7 cellular contexts compared by ENCODE assay signal in the genomic region with DNA sequence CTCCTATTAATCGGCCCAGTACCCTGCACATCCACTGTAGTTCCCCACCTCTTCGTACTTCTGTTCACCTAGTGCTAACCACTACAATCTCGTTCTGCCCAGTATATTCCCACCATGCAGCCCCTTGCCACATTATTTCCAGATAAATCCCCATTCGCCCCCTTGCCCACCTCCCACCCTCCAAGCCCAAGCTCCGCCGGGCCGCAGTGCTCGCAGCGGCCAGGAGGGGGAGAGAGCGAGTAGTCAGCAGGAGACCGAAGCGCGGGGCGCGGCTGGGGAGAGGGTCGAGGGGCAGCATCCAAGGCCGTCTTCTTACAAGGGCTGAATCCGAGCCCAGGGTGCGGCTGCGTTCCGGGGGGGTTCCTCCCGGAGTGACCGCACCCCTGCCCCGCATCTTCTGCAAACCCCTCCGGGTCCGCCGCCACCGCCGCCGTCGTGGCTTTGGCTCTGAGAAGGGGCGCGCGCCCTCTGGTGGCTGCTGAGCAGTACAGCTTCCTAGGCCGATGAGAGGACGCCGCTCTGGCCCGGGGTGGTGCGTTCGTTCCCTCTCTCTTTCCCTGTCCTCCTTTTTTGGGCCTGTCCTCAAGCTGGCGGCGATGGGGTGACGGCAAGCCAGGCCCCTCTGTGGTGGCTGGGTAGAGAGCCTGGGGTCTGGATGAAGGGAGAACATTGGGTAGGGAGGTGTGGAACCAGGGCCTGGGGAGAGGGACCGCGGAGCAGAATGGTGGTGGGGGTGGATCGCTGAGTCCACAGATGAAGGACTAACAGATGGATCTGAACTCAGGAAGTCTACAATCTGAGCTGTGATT. TPM values are rescaled to one million over a fixed set of nuclear protein-coding genes. Genes with fewer than 3 reads are reported as not detected.
DNase-seq lines count a peak whose midpoint lies in the region; ATAC-seq and TF ChIP-seq lines count a peak whose summit lies in the region.

No MANE protein-coding gene starts in this region.

- peak; percentile 90 for DNase-seq in GM13977 (ENCODE audit: low spot score)
- peak; percentile 14 for DNase-seq in NCI-H146 treated with DMSO at 0.1 percent for 48 hours (lab: John Stamatoyannopoulos, UW; ENCODE audit: unreplicated experiment)
- peak; percentile 84 for DNase-seq in WTC11 (ENCODE audit: low spot score)
- DNase-seq in caudate nucleus (lab: John Stamatoyannopoulos, UW): peak in 55 of 61 donors; percentile 39 to 95 (median 79)
- DNase-seq in islet precursor cell: peak; percentile 85
- peak; percentile 85 for DNase-seq in stimulated activated CD4-positive, alpha-beta T cell treated with anti-CD3 and anti-CD28 coated beads, Interleukin-12 subunit alpha, Interleukin-12 subunit beta, amount 100 ng/mL, for 4 hours

- no peaks in the 10 kb centered on the region for H3K36me3 Mint-ChIP-seq in WTC11

- peak overlapping the region; percentile 61 for H3K4me3 Mint-ChIP-seq in WTC11

- peaks cover 42% of the 10 kb centered on the region for H3K4me1 Mint-ChIP-seq in WTC11

- CTCF ChIA-PET in WTC11 (lab: Charles Lee): interaction anchor here (0.6 to 4.9 kb wide), 87 partner anchors 8 to 455 kb away, joined by 3 to 247 read pairs (median 5); partner anchors contain the start of genes CXXC5, DNAJC18, PSD2 and SPATA24

- ATAC-seq in HG02678 (IDR thresholded peaks at IDR 0.05; ENCODE audit: unreplicated experiment): peak; percentile 87
- peak; percentile 84 for ATAC-seq in WTC11

- H3K27ac ChIP-seq in caudate nucleus (ENCODE audit: low read depth, low read length): peak overlapping the region; percentile 67

- POLR2A ChIA-PET in WTC11 (lab: Charles Lee): interaction anchor here (1.1 to 2.9 kb wide), 4 partner anchors 18 to 132 kb away, joined by 4 to 13 read pairs (median 6); no protein-coding TSS in a partner anchor

- H3K9me3 Mint-ChIP-seq in WTC11: no peaks in the 10 kb centered on the region

- peak; percentile 93 for TF ChIP-seq CTCF in GM13977 (IDR thresholded peaks at IDR 0.05; ENCODE audit: extremely low read depth, insufficient read depth, missing control alignments)
- peak; percentile 97 for TF ChIP-seq CTCF in WTC11 (IDR thresholded peaks at IDR 0.05)

- peaks cover 52% of the 10 kb centered on the region for H3K27me3 Mint-ChIP-seq in WTC11 (ENCODE audit: low read depth)

- no peak overlapping the region for H3K27ac Mint-ChIP-seq in WTC11

- in situ Hi-C loops in GM13977 (cut with MboI; ENCODE audit: low pct_unique_long_range_greater_than_20kb, low sequenced_read_pairs, unreplicated experiment): loop anchor here (10.0 kb wide), 1 partner anchor 131 kb away; no protein-coding TSS in a partner anchor

TF ChIP-seq in WTC11, 78 proteins besides CTCF, POLR2A, EP300 and RAD21:
- TF ChIP-seq HMGA2 (CRISPR knock-in tag; IDR thresholded peaks at IDR 0.05) (peak; percentile 9; the same call in 1 of the 2 replicates), MAX (CRISPR knock-in tag; IDR thresholded peaks at IDR 0.05) (peak; percentile 69; the same call in 1 of the 2 replicates), GABPB1 (CRISPR knock-in tag; IDR thresholded peaks at IDR 0.05) (0 out of 2 replicates have a peak, but pooled peaks have one; percentile 28), ETV6 (CRISPR knock-in tag; IDR thresholded peaks at IDR 0.05) (peak; percentile 65; the same call in 1 of the 2 replicates), FOXP1 (CRISPR knock-in tag; IDR thresholded peaks at IDR 0.05; ENCODE audit: borderline replicate concordance) (0 out of 2 replicates have a peak, but pooled peaks have one; percentile 9), IRF1 (CRISPR knock-in tag; IDR thresholded peaks at IDR 0.05) (no peak), E2F4 (CRISPR knock-in tag; IDR thresholded peaks at IDR 0.05; ENCODE audit: borderline replicate concordance, low read depth) (no peak), GTF2I (CRISPR knock-in tag; conservative IDR thresholded peaks at IDR 0.05) (no peak), HMGXB4 (CRISPR knock-in tag; IDR thresholded peaks at IDR 0.05) (peak; percentile 99)
- TF ChIP-seq, protein P1, sequence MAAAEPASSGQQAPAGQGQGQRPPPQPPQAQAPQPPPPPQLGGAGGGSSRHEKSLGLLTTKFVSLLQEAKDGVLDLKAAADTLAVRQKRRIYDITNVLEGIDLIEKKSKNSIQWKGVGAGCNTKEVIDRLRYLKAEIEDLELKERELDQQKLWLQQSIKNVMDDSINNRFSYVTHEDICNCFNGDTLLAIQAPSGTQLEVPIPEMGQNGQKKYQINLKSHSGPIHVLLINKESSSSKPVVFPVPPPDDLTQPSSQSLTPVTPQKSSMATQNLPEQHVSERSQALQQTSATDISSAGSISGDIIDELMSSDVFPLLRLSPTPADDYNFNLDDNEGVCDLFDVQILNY (CRISPR knock-in tag; IDR thresholded peaks at IDR 0.05): 0 out of 2 replicates have a peak, but pooled peaks have one; percentile 26

RNA-seq across cellular contexts. Expression of gene PSD2, which starts 30.0 kb away (rescaled TPM):
- total RNA-seq in WTC11 (2021): 0.55 to 0.57 TPM (median 0.57 TPM) in 3 replicates

Comparison
In these comparisons a context has a peak if more than half of its experiments do, and no peak if none do; other contexts are left out.
1. Peak in every context shown above with its lines: DNase-seq, ATAC-seq and H3K27ac ChIP-seq.
2. DNase-seq: peak in every context shown above with its lines; median percentile 90 in GM13977; 85 in islet precursor cell; 85 in stimulated activated CD4-positive, alpha-beta T cell treated with anti-CD3 and anti-CD28 coated beads, Interleukin-12 subunit alpha, Interleukin-12 subunit beta, amount 100 ng/mL, for 4 hours; 84 in WTC11; 79 in caudate nucleus; 14 in NCI-H146 treated with DMSO at 0.1 percent for 48 hours.